Comparison of ENCODE assay signal across 1 cellular context in the genomic region with DNA sequence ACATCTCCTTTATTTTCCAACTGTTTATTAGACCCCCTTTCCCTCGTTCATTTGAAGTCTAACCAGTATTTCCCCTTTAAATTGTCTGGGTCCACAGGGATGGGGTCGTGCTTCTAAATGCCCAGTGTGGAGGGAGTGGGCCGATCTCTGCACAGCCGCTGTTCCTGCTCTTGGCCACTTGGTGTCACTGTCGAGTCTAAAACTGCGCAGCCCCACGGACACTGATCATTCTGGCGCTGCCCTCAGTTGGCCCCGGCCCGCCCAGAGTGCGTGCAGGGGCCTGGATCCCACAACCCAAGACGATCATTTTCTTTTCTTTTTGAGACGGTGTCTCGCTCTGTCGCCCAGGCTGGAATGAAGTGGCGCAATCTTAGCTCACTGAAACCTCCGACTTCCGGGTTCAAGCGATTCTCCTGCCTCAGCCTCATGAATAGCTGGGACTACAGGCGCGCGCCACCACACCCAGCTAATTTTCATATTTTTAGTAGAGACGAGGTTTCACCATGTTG.
TF ChIP-seq lines count a peak whose summit lies in the region.

No MANE protein-coding gene starts in this region.

TF ChIP-seq in HEK293, 187 proteins besides CTCF, POLR2A, EP300 and RAD21 (continued from another document):
- TF ChIP-seq, protein P1, sequence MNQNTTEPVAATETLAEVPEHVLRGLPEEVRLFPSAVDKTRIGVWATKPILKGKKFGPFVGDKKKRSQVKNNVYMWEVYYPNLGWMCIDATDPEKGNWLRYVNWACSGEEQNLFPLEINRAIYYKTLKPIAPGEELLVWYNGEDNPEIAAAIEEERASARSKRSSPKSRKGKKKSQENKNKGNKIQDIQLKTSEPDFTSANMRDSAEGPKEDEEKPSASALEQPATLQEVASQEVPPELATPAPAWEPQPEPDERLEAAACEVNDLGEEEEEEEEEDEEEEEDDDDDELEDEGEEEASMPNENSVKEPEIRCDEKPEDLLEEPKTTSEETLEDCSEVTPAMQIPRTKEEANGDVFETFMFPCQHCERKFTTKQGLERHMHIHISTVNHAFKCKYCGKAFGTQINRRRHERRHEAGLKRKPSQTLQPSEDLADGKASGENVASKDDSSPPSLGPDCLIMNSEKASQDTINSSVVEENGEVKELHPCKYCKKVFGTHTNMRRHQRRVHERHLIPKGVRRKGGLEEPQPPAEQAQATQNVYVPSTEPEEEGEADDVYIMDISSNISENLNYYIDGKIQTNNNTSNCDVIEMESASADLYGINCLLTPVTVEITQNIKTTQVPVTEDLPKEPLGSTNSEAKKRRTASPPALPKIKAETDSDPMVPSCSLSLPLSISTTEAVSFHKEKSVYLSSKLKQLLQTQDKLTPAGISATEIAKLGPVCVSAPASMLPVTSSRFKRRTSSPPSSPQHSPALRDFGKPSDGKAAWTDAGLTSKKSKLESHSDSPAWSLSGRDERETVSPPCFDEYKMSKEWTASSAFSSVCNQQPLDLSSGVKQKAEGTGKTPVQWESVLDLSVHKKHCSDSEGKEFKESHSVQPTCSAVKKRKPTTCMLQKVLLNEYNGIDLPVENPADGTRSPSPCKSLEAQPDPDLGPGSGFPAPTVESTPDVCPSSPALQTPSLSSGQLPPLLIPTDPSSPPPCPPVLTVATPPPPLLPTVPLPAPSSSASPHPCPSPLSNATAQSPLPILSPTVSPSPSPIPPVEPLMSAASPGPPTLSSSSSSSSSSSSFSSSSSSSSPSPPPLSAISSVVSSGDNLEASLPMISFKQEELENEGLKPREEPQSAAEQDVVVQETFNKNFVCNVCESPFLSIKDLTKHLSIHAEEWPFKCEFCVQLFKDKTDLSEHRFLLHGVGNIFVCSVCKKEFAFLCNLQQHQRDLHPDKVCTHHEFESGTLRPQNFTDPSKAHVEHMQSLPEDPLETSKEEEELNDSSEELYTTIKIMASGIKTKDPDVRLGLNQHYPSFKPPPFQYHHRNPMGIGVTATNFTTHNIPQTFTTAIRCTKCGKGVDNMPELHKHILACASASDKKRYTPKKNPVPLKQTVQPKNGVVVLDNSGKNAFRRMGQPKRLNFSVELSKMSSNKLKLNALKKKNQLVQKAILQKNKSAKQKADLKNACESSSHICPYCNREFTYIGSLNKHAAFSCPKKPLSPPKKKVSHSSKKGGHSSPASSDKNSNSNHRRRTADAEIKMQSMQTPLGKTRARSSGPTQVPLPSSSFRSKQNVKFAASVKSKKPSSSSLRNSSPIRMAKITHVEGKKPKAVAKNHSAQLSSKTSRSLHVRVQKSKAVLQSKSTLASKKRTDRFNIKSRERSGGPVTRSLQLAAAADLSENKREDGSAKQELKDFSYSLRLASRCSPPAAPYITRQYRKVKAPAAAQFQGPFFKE (tag by site-specific recombination; IDR thresholded peaks at IDR 0.05; ENCODE audit: borderline replicate concordance): no peak
- TF ChIP-seq ZNF558 (tag by site-specific recombination; IDR thresholded peaks at IDR 0.05) (no peak), ZNF221 (tag by site-specific recombination; IDR thresholded peaks at IDR 0.05; ENCODE audit: borderline replicate concordance) (no peak), ZBTB17 (tag by site-specific recombination; IDR thresholded peaks at IDR 0.05) (peak; percentile 67), ZBTB20 (tag by site-specific recombination; IDR thresholded peaks at IDR 0.05) (peak; percentile 38; the same call in 1 of the 2 replicates), ZNF2 (tag by site-specific recombination; IDR thresholded peaks at IDR 0.05) (peak; percentile 94), ZFP69B (tag by site-specific recombination; IDR thresholded peaks at IDR 0.05) (peak; percentile 99), ZSCAN18 (tag by site-specific recombination; IDR thresholded peaks at IDR 0.05) (0 out of 2 replicates have a peak, but pooled peaks have one; percentile 11), ZNF768 (tag by site-specific recombination; IDR thresholded peaks at IDR 0.05) (no peak), FEZF1 (tag by site-specific recombination; IDR thresholded peaks at IDR 0.05) (no peak), SALL2 (tag by site-specific recombination; IDR thresholded peaks at IDR 0.05; ENCODE audit: borderline replicate concordance) (no peak), ZNF138 (tag by site-specific recombination; IDR thresholded peaks at IDR 0.05; ENCODE audit: borderline replicate concordance) (no peak), ZEB2 (tag by site-specific recombination; IDR thresholded peaks at IDR 0.05) (peak; percentile 61; the same call in 1 of the 2 replicates), MZF1 (tag by site-specific recombination; IDR thresholded peaks at IDR 0.05; ENCODE audit: borderline replicate concordance) (peak; percentile 96; the same call in 1 of the 2 replicates), PRDM10 (tag by site-specific recombination; IDR thresholded peaks at IDR 0.05) (peak; percentile 99), ZNF692 (tag by site-specific recombination; IDR thresholded peaks at IDR 0.05) (peak; percentile 99), ZNF394 (tag by site-specific recombination; IDR thresholded peaks at IDR 0.05; ENCODE audit: borderline replicate concordance) (no peak), ZBTB26 (tag by site-specific recombination; optimal IDR thresholded peaks at IDR 0.05) (peak; percentile 29), ZNF501 (tag by site-specific recombination; IDR thresholded peaks at IDR 0.05) (peak; percentile 45; the same call in 1 of the 2 replicates), ZNF423 (tag by site-specific recombination; IDR thresholded peaks at IDR 0.05) (no peak), ZNF350 (tag by site-specific recombination; IDR thresholded peaks at IDR 0.05) (no peak), ZNF302 (tag by site-specific recombination; IDR thresholded peaks at IDR 0.05; ENCODE audit: low read depth) (no peak), ZNF610 (tag by site-specific recombination; IDR thresholded peaks at IDR 0.05; ENCODE audit: borderline replicate concordance) (peak; percentile 26; the same call in 1 of the 2 replicates), ZFHX2 (tag by site-specific recombination; conservative IDR thresholded peaks at IDR 0.05) (peak; percentile 59), ZNF791 (tag by site-specific recombination; IDR thresholded peaks at IDR 0.05) (no peak), ZIC2 (tag by site-specific recombination; IDR thresholded peaks at IDR 0.05) (0 out of 2 replicates have a peak, but pooled peaks have one; percentile 11), RBAK (tag by site-specific recombination; IDR thresholded peaks at IDR 0.05) (no peak), ZNF133 (tag by site-specific recombination; IDR thresholded peaks at IDR 0.05) (no peak), ZNF701 (tag by site-specific recombination; IDR thresholded peaks at IDR 0.05) (no peak), BCL11B (tag by site-specific recombination; IDR thresholded peaks at IDR 0.05; ENCODE audit: low read depth) (peak; percentile 79), ZFP41 (tag by site-specific recombination; IDR thresholded peaks at IDR 0.05; ENCODE audit: borderline replicate concordance) (no peak), ZNF623 (tag by site-specific recombination; IDR thresholded peaks at IDR 0.05) (no peak), TCF7L2 (IDR thresholded peaks at IDR 0.05; ENCODE audit: borderline replicate concordance, low read depth, low read length) (no peak), ZNF629 (tag by site-specific recombination; IDR thresholded peaks at IDR 0.05) (peak; percentile 32; the same call in 1 of the 2 replicates), ZNF600 (tag by site-specific recombination; IDR thresholded peaks at IDR 0.05) (peak; percentile 81), ZNF121 (tag by site-specific recombination; IDR thresholded peaks at IDR 0.05) (no peak), HOXC10 (CRISPR knock-in tag; IDR thresholded peaks at IDR 0.05) (no peak), KLF1 (tag by site-specific recombination; IDR thresholded peaks at IDR 0.05) (peak; percentile 40; the same call in 1 of the 2 replicates), ZNF239 (tag by site-specific recombination; IDR thresholded peaks at IDR 0.05) (peak; percentile 9; the same call in 1 of the 2 replicates), ZNF654 (tag by site-specific recombination; IDR thresholded peaks at IDR 0.05; ENCODE audit: low read depth) (peak; percentile 100), GLIS1 (tag by site-specific recombination; IDR thresholded peaks at IDR 0.05) (peak; percentile 74), ZNF843 (tag by site-specific recombination; IDR thresholded peaks at IDR 0.05) (no peak)
- TF ChIP-seq, protein P2, sequence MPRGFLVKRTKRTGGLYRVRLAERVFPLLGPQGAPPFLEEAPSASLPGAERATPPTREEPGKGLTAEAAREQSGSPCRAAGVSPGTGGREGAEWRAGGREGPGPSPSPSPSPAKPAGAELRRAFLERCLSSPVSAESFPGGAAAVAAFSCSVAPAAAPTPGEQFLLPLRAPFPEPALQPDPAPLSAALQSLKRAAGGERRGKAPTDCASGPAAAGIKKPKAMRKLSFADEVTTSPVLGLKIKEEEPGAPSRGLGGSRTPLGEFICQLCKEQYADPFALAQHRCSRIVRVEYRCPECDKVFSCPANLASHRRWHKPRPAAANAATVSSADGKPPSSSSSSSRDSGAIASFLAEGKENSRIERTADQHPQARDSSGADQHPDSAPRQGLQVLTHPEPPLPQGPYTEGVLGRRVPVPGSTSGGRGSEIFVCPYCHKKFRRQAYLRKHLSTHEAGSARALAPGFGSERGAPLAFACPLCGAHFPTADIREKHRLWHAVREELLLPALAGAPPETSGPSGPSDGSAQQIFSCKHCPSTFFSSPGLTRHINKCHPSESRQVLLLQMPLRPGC (tag by site-specific recombination; IDR thresholded peaks at IDR 0.05): no peak
